ENCODE assay signal across 8 cellular contexts in the genomic region with DNA sequence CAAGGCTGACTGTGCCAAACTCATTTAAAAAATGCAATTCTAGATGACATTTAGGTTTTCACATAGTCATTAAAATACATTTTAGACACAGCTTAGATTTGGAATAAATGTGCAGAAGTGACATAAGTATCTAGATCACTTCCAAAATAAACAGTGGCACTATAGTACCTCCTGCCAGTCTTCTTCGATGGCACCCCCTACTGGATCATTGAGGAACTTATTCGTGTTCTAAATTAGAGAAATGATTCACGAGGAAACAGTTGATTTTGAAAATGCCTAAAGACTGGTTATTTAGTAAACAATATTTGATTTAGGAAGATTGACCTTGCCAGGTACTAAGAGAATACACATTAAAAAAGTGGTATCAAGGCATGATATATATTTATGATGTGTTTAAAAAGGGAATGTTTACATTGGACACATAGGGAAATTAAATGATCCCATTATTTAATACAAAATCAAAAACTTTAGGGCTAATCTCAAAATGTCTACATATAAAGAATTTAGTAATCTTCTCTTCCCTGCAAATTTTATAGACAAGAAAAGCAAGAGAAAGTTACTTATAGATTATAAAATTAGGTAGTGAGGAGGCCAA.
DNase-seq lines count a peak whose midpoint lies in the region; ATAC-seq and TF ChIP-seq lines count a peak whose summit lies in the region.

No MANE protein-coding gene starts in this region.

- DNase-seq in COLO668 (lab: John Stamatoyannopoulos, UW; ENCODE audit: unreplicated experiment) (peak; percentile 53), NCI-H69 (lab: John Stamatoyannopoulos, UW) (peak; percentile 58), MCF 10A (ENCODE audit: unreplicated experiment) (peak; percentile 75), left lobe of liver (ENCODE audit: low spot score) (no peak), sciatic nerve (ENCODE audit: low spot score) (no peak), cortex of kidney (lab: John Stamatoyannopoulos, UW) (no peak)

- no peaks in the 10 kb centered on the region for H3K36me3 Mint-ChIP-seq in MCF 10A (ENCODE audit: insufficient read depth, unreplicated experiment)

- ATAC-seq in GM18870 (IDR thresholded peaks at IDR 0.05; ENCODE audit: unreplicated experiment) (peak; percentile 86), HG03354 (IDR thresholded peaks at IDR 0.05; ENCODE audit: poor library complexity, severe bottlenecking, unreplicated experiment) (peak; percentile 91), left lobe of liver (peak; percentile 80), sciatic nerve (no peak)

- CTCF ChIA-PET in MCF 10A (lab: Yijun Ruan, JAX), result interaction anchor here (0.6 to 4.5 kb wide), 20 partner anchors 8 to 1957 kb away, joined by 3 to 30 read pairs (median 5); no protein-coding TSS in a partner anchor

- BruUV-seq in MCF 10A (replicated peaks; lab: Mats Ljungman, UMichigan), result no TSS peak

- POLR2A ChIA-PET in MCF 10A (lab: Yijun Ruan, JAX), result no interaction called here

- TF ChIP-seq CTCF in MCF 10A (IDR thresholded peaks at IDR 0.05; ENCODE audit: unreplicated experiment), result peak; percentile 60

- no peaks in the 10 kb centered on the region for H3K27me3 Mint-ChIP-seq in MCF 10A (ENCODE audit: insufficient read depth, unreplicated experiment)

- no peak overlapping the region for H3K27ac Mint-ChIP-seq in MCF 10A (ENCODE audit: low read depth, unreplicated experiment)

- no peaks in the 10 kb centered on the region for H3K4me1 Mint-ChIP-seq in MCF 10A (ENCODE audit: insufficient read depth, unreplicated experiment)

- no peaks in the 10 kb centered on the region for H3K9me3 Mint-ChIP-seq in MCF 10A (ENCODE audit: unreplicated experiment)

- no peak overlapping the region for H3K4me3 Mint-ChIP-seq in MCF 10A (ENCODE audit: unreplicated experiment)

- intact Hi-C loops in MCF 10A (cut with micrococcal nuclease) (loop anchor here (1.0 to 5.0 kb wide), 5 partner anchors 85 to 907 kb away; no protein-coding TSS in a partner anchor), sciatic nerve (cut with DNase I) (no loop called here)

Comparison
In these comparisons a context has a peak if more than half of its experiments do, and no peak if none do; other contexts are left out.
1. DNase-seq: peak in COLO668 (single experiment), NCI-H69 (single experiment) and MCF 10A (single experiment); none in left lobe of liver (single experiment), sciatic nerve (single experiment) and cortex of kidney (single experiment).